ENCODE assay signal across 16 cellular contexts in the genomic region with DNA sequence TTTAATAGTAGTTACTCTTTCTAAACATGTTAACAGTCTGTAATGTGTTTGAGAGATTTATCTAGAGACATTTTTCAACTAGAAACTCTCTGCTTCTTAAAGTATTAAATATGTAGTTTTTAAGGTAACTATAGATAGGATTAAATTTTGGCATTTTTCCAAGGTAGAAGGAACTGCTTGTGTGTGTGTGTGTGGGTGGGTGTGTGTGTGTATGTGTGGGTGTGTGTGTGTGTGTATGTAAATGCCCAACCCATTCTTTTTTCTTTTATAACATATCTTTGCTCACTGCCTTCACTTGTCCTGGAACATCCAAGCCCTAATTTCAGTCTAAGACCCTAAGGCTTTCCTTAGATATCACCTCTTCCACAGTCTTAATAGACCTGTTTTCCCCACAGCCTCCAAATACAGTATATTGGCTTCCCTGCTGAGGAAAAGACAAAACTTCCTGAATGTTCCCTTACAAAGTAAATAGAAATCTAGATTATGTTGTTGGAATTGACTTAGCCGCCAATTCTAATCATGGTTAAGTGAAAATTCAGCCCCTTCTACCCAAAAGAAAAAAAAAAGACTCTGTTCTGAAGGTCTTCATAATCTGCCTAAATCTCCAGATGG. TPM values are rescaled to one million over a fixed set of nuclear protein-coding genes. Genes with fewer than 3 reads are reported as not detected.
A peak's percentile ranks its signal among the peaks of the same experiment; 100 is the strongest.
DNase-seq lines count a peak whose midpoint lies in the region; ATAC-seq and TF ChIP-seq lines count a peak whose summit lies in the region.
"Had no signal": no experiment of that assay in that cellular context is flagged by ENCODE, and none has a peak within 500 bp of the region (broad histone marks: within the 10 kb centered on the region; RNA-seq: fewer than 3 reads in every experiment).

No MANE protein-coding gene starts in this region.

- no peaks in the 10 kb centered on the region for H3K79me2 ChIP-seq in KMS-11 (ENCODE audit: insufficient read depth, low read depth)

- H3K36me3 ChIP-seq in KMS-11 (ENCODE audit: insufficient read depth) (0 out of 2 replicates have a peak, but pooled peaks cover 4% of the 10 kb centered on the region), heart left ventricle (peaks cover 0 to 41% (median 14%) of the 10 kb centered on the region in 9 donors), upper lobe of left lung (peaks cover 0 to 21% (median 7%) of the 10 kb centered on the region in 4 donors)

- no peak overlapping the region for H2AFZ ChIP-seq in KMS-11 (ENCODE audit: low read depth)
- H2AFZ ChIP-seq: GM23248 had no signal

- H3K9me3 ChIP-seq in heart left ventricle (no peaks in the 10 kb centered on the region), upper lobe of left lung (no peaks in the 10 kb centered on the region)
- H3K9me3 ChIP-seq: BLaER1, HAP-1 had no signal

- H3K4me3 Mint-ChIP-seq in activated T-cell treated with anti-CD3 and anti-CD28 coated beads, Interleukin-2, amount 50 U/mL, for 72 hours: no peak overlapping the region
- no peak overlapping the region for H3K4me3 Mint-ChIP-seq in activated T-helper 17 cell treated with anti-CD3 and anti-CD28 coated beads, Interleukin-2, amount 50 U/mL, for 72 hours
- H3K4me3 Mint-ChIP-seq: CD8-positive, alpha-beta T cell had no signal

- no peaks in the 10 kb centered on the region for H3K27me3 Mint-ChIP-seq in activated T-cell treated with anti-CD3 and anti-CD28 coated beads, Interleukin-2, amount 50 U/mL, for 72 hours (ENCODE audit: low read depth)
- no peaks in the 10 kb centered on the region for H3K27me3 Mint-ChIP-seq in activated T-helper 17 cell treated with anti-CD3 and anti-CD28 coated beads, Interleukin-2, amount 50 U/mL, for 72 hours

- H3K36me3 Mint-ChIP-seq in activated T-cell treated with anti-CD3 and anti-CD28 coated beads, Interleukin-2, amount 50 U/mL, for 72 hours (ENCODE audit: insufficient read depth in 2 of 2): peaks cover 2 to 18% of the 10 kb centered on the region in 2 donors
- peaks cover 64% of the 10 kb centered on the region for H3K36me3 Mint-ChIP-seq in activated T-helper 17 cell treated with anti-CD3 and anti-CD28 coated beads, Interleukin-2, amount 50 U/mL, for 72 hours (ENCODE audit: low read depth)

- H3K27me3 ChIP-seq in KMS-11 (ENCODE audit: insufficient read depth, low read depth) (no peaks in the 10 kb centered on the region), heart left ventricle (no peaks in the 10 kb centered on the region), upper lobe of left lung (no peaks in the 10 kb centered on the region)
- H3K27me3 ChIP-seq: BLaER1 had no signal

- TF ChIP-seq EP300 in upper lobe of left lung (IDR thresholded peaks at IDR 0.05): no peak

- H3K4me3 ChIP-seq in KMS-11 (IDR thresholded peaks at IDR 0.05; ENCODE audit: insufficient read depth, low read depth, low read length): no peak overlapping the region
- H3K4me3 ChIP-seq in heart left ventricle: no peak overlapping the region
- H3K4me3 ChIP-seq in upper lobe of left lung: no peak overlapping the region
- H3K4me3 ChIP-seq: BLaER1, GM23248, HAP-1 had no signal

- ATAC-seq in activated T-cell treated with anti-CD3 and anti-CD28 coated beads, Interleukin-2, amount 50 U/mL, for 72 hours (replicated peaks in 1 of 2): no peak
- no peak for ATAC-seq in activated T-helper 17 cell treated with anti-CD3 and anti-CD28 coated beads, Interleukin-2, amount 50 U/mL, for 72 hours (replicated peaks)
- no peak for ATAC-seq in heart left ventricle
- ATAC-seq in upper lobe of left lung (ENCODE audit: low FRiP score in 2 of 2): no peak
- ATAC-seq: CD8-positive, alpha-beta T cell had no signal

- WGBS in heart left ventricle, 4 donors: 86 to 98% (median 88%) methylated on average over 1 of the region's 1 CpG
- 67 to 70% methylated on average over 1 of the region's 1 CpG for WGBS in upper lobe of left lung, 2 donors

- TF ChIP-seq CTCF in KMS-11 (conservative IDR thresholded peaks at IDR 0.05; ENCODE audit: low read depth, low read length) (no peak), heart left ventricle (IDR thresholded peaks at IDR 0.05) (no peak), upper lobe of left lung (IDR thresholded peaks at IDR 0.05) (no peak)

- no peaks in the 10 kb centered on the region for H4K20me1 ChIP-seq in KMS-11 (ENCODE audit: insufficient read depth)

- no peak for DNase-seq in activated T-cell treated with anti-CD3 and anti-CD28 coated beads, Interleukin-2, amount 50 U/mL, for 72 hours
- no peak for DNase-seq in activated T-cell treated with anti-CD3 and anti-CD28 coated beads for 4 hours
- no peak for DNase-seq in heart left ventricle
- DNase-seq in upper lobe of left lung: no peak
- DNase-seq in GM19238 (ENCODE audit: insufficient read length, low spot score): no peak
- DNase-seq: CD8-positive, alpha-beta T cell; DMS79; GM23248; NCI-H1105 treated with DMSO at 0.1 percent for 48 hours; NCI-H1694 treated with DMSO at 0.1 percent for 48 hours; NCI-H510A; NCI-H748 treated with DMSO at 0.1 percent for 48 hours had no signal

- H3K9me3 Mint-ChIP-seq in activated T-cell treated with anti-CD3 and anti-CD28 coated beads, Interleukin-2, amount 50 U/mL, for 72 hours: no peaks in the 10 kb centered on the region
- H3K9me3 Mint-ChIP-seq in activated T-helper 17 cell treated with anti-CD3 and anti-CD28 coated beads, Interleukin-2, amount 50 U/mL, for 72 hours: no peaks in the 10 kb centered on the region
- H3K9me3 Mint-ChIP-seq: CD8-positive, alpha-beta T cell had no signal

- H3K9ac ChIP-seq in KMS-11: no peak overlapping the region
- H3K9ac ChIP-seq: BLaER1, GM23248 had no signal

- H3K4me1 ChIP-seq in KMS-11 (ENCODE audit: low read depth, poor library complexity, severe bottlenecking): peaks cover 25% of the 10 kb centered on the region
- peaks cover 0 to 15% (median 6%) of the 10 kb centered on the region in 12 donors for H3K4me1 ChIP-seq in heart left ventricle
- H3K4me1 ChIP-seq in upper lobe of left lung: peaks cover 12 to 21% (median 15%) of the 10 kb centered on the region in 4 donors
- H3K4me1 ChIP-seq: BLaER1 had no signal

- H3K27ac ChIP-seq in KMS-11 (no peak overlapping the region), heart left ventricle (no peak overlapping the region), upper lobe of left lung (no peak overlapping the region)
- H3K27ac ChIP-seq: BLaER1, GM23248 had no signal

- peaks cover 13% of the 10 kb centered on the region for H3K4me1 Mint-ChIP-seq in activated T-cell treated with anti-CD3 and anti-CD28 coated beads, Interleukin-2, amount 50 U/mL, for 72 hours (ENCODE audit: low read depth)
- no peaks in the 10 kb centered on the region for H3K4me1 Mint-ChIP-seq in activated T-helper 17 cell treated with anti-CD3 and anti-CD28 coated beads, Interleukin-2, amount 50 U/mL, for 72 hours

- H3K4me2 ChIP-seq in KMS-11: peak overlapping the region; percentile 84; the same call in 1 of the 2 replicates
- H3K4me2 ChIP-seq: BLaER1 had no signal

- H3K27ac Mint-ChIP-seq in activated T-cell treated with anti-CD3 and anti-CD28 coated beads, Interleukin-2, amount 50 U/mL, for 72 hours: peak overlapping the region; percentile 76
- H3K27ac Mint-ChIP-seq in activated T-helper 17 cell treated with anti-CD3 and anti-CD28 coated beads, Interleukin-2, amount 50 U/mL, for 72 hours: peak overlapping the region; percentile 24
- H3K27ac Mint-ChIP-seq: CD8-positive, alpha-beta T cell had no signal

- intact Hi-C loops in heart left ventricle (cut with DNase I): no loop called here

- TF ChIP-seq POLR2A in heart left ventricle (IDR thresholded peaks at IDR 0.05) (no peak), upper lobe of left lung (IDR thresholded peaks at IDR 0.05) (no peak)

RNA-seq across cellular contexts. Expression of gene NUP93, which starts 33.5 kb away (rescaled TPM):
- total RNA-seq in activated T-cell treated with anti-CD3 and anti-CD28 coated beads, Interleukin-2, amount 50 U/mL, for 72 hours: 100 to 1,000 TPM; 112 to 155 TPM
- total RNA-seq in activated T-helper 17 cell treated with anti-CD3 and anti-CD28 coated beads, Interleukin-2, amount 50 U/mL, for 72 hours: 100 to 1,000 TPM in 1 of 2 donors, 10 to 100 TPM in 1; 51.5 to 112 TPM
- 10 to 100 TPM; 21.8 to 49.0 (median 27.8) TPM for total RNA-seq in heart left ventricle
- polyA plus RNA-seq in heart left ventricle: 10 to 100 TPM; 23.7 to 28.5 TPM
- total RNA-seq in upper lobe of left lung: 10 to 100 TPM; 30.9 to 57.3 (median 45.3) TPM
